ENCODE assay signal across 9 cellular contexts in the genomic region with DNA sequence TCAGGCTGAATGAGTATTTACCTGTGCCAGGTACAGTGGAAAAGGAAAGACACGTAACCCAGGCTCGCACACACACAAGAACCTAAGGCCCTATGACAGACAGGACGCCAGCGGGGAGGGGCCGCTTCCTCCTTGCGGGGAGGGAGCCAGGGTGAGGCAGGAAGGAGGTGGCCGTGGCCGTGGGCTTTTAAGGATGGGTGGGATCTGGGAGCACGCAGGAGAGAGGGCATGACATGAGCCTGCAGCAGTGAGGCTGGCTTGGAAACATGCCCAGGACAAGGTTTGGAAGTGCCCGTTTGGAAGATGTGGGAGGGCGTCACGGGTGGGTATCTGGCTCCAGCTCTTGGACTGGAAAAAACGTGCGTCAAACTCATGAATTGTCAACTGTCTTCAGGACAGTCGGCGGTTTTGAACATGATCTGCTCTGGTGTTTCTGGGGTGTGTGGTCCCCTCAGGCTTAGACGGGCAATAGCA. TPM values are rescaled to one million over a fixed set of nuclear protein-coding genes. Genes with fewer than 3 reads are reported as not detected.
DNase-seq lines count a peak whose midpoint lies in the region; ATAC-seq and TF ChIP-seq lines count a peak whose summit lies in the region.
"Had no signal": no experiment of that assay in that cellular context is flagged by ENCODE, and none has a peak within 500 bp of the region (broad histone marks: within the 10 kb centered on the region; RNA-seq: fewer than 3 reads in every experiment).

No MANE protein-coding gene starts in this region.

- H3K4me3 Mint-ChIP-seq in CD14-positive monocyte = peak overlapping the region; percentile 58 to 92
- no peak overlapping the region for H3K4me3 Mint-ChIP-seq in glutamatergic neuron (ENCODE audit: unreplicated experiment)

- ATAC-seq in GM19455 (IDR thresholded peaks at IDR 0.05; ENCODE audit: unreplicated experiment) = no peak

- no peaks in the 10 kb centered on the region for H3K36me3 ChIP-seq in colonic mucosa
- peaks cover 29% of the 10 kb centered on the region for H3K36me3 ChIP-seq in neutrophil

- H3K27me3 ChIP-seq in colonic mucosa = no peaks in the 10 kb centered on the region
- no peaks in the 10 kb centered on the region for H3K27me3 ChIP-seq in neutrophil

- H3K4me1 Mint-ChIP-seq in CD14-positive monocyte (peaks cover 46% of the 10 kb centered on the region), glutamatergic neuron (ENCODE audit: low read depth, unreplicated experiment) (peaks cover 32% of the 10 kb centered on the region)

- H3K36me3 Mint-ChIP-seq in CD14-positive monocyte = peaks cover 18 to 54% of the 10 kb centered on the region in 2 donors
- H3K36me3 Mint-ChIP-seq in glutamatergic neuron (ENCODE audit: unreplicated experiment) = no peaks in the 10 kb centered on the region

- peak overlapping the region in 1 of 2 donors; percentile 12 for H3K9ac ChIP-seq in colonic mucosa (ENCODE audit: low read depth in 2 of 2, low read length in 2 of 2)

- H3K9me3 ChIP-seq in colonic mucosa = no peaks in the 10 kb centered on the region
- H3K9me3 ChIP-seq in neutrophil = no peaks in the 10 kb centered on the region

- intact Hi-C loops in CD14-positive monocyte (cut with micrococcal nuclease) = no loop called here
- intact Hi-C loops in colonic mucosa (cut with DNase I) = no loop called here

- H3K27me3 Mint-ChIP-seq in CD14-positive monocyte (ENCODE audit: low read depth in 3 of 3) (peaks cover 1 to 4% (median 1%) of the 10 kb centered on the region in 3 donors), glutamatergic neuron (ENCODE audit: unreplicated experiment) (peaks cover 6% of the 10 kb centered on the region)

- H3K27ac Mint-ChIP-seq in CD14-positive monocyte = peak overlapping the region in 6 of 7 donors; percentile 4 to 84 (median 35)
- no peak overlapping the region for H3K27ac Mint-ChIP-seq in glutamatergic neuron (ENCODE audit: unreplicated experiment)

- peak overlapping the region; percentile 35 for H3K27ac ChIP-seq in colonic mucosa
- peak overlapping the region; percentile 66 for H3K27ac ChIP-seq in neutrophil

- H3K9me3 Mint-ChIP-seq in CD14-positive monocyte = no peaks in the 10 kb centered on the region
- peaks cover 5% of the 10 kb centered on the region for H3K9me3 Mint-ChIP-seq in glutamatergic neuron (ENCODE audit: unreplicated experiment)

- H3K4me1 ChIP-seq in colonic mucosa (peaks cover 25% of the 10 kb centered on the region), neutrophil (ENCODE audit: control insufficient read depth in 1 of 2, insufficient read depth in 1 of 2, low read depth in 1 of 2, low read length in 1 of 2) (peaks cover 44 to 48% of the 10 kb centered on the region in 2 experiments)

- TF ChIP-seq CTCF in CD14-positive monocyte (IDR thresholded peaks at IDR 0.05) (no peak), colonic mucosa (IDR thresholded peaks at IDR 0.05) (no peak), neutrophil (IDR thresholded peaks at IDR 0.05) (no peak), glutamatergic neuron (IDR thresholded peaks at IDR 0.05; ENCODE audit: partially characterized antibody, unreplicated experiment) (no peak), foreskin fibroblast (IDR thresholded peaks at IDR 0.05; ENCODE audit: low read depth, low read length) (no peak)

- H3K4me3 ChIP-seq in colonic mucosa (no peak overlapping the region), neutrophil (ENCODE audit: low read depth in 1 of 2, low read length in 1 of 2) (peak overlapping the region; percentile 31 to 40), foreskin fibroblast (ENCODE audit: low read depth in 1 of 2, low read length in 2 of 2) (no peak overlapping the region)

- no peak for DNase-seq in CD14-positive monocyte (ENCODE audit: low spot score)
- peak; percentile 47 for DNase-seq in UCSD-AML1 (lab: John Stamatoyannopoulos, UW; ENCODE audit: unreplicated experiment)
- DNase-seq in colonic mucosa = no peak
- DNase-seq in glutamatergic neuron = no peak
- no peak for DNase-seq in foreskin fibroblast
- no peak for DNase-seq in NCI-H1105 (lab: John Stamatoyannopoulos, UW)
- DNase-seq: COR-L47 had no signal

RNA-seq across cellular contexts. Expression of a gene that starts 20.1 kb away (rescaled TPM):
- 10 to 100 TPM; 14.0 to 15.0 TPM for polyA plus RNA-seq in CD14-positive monocyte
- total RNA-seq in colonic mucosa = 10 to 100 TPM; 54.0 to 66.6 TPM
- total RNA-seq in glutamatergic neuron (ENCODE audit: unreplicated experiment) = 56.3 TPM

RNA-seq across cellular contexts. Expression of a gene that starts 22.1 kb away (rescaled TPM):
- 1 to 10 TPM; 4.4 to 5.4 TPM for polyA plus RNA-seq in CD14-positive monocyte
- total RNA-seq in colonic mucosa (10 to 100 TPM; 15.6 to 53.2 TPM), glutamatergic neuron (ENCODE audit: unreplicated experiment) (20.5 TPM)

RNA-seq across cellular contexts. Expression of a gene that starts 36.9 kb away (rescaled TPM):
- 1 to 10 TPM; 6.5 to 7.0 TPM for polyA plus RNA-seq in CD14-positive monocyte
- total RNA-seq in colonic mucosa = 10 to 100 TPM; 38.0 to 63.2 TPM
- 56.7 TPM for total RNA-seq in glutamatergic neuron (ENCODE audit: unreplicated experiment)

RNA-seq across cellular contexts. Expression of a gene that starts 41.7 kb away (rescaled TPM):
- under 1 TPM in 1 of 2 donors, not detected in 1; 0.17 TPM for polyA plus RNA-seq in CD14-positive monocyte
- 100 to 1,000 TPM; 197 to 218 TPM for total RNA-seq in colonic mucosa
- 18.1 TPM for total RNA-seq in glutamatergic neuron (ENCODE audit: unreplicated experiment)

Comparison
In these comparisons a context has a peak if more than half of its experiments do, and no peak if none do; other contexts are left out.
1. H3K4me3 ChIP-seq: peak in neutrophil (2 of 2); none in colonic mucosa (single experiment) and foreskin fibroblast (0 of 2).